35 cellular contexts compared by ENCODE assay signal in genomic region chr13:96934889-96935490, GRCh38. TPM values are rescaled to one million over a fixed set of nuclear protein-coding genes. Genes with fewer than 3 reads are reported as not detected.
"Had no signal": no experiment of that assay in that cellular context is flagged by ENCODE, and none has a peak within 500 bp of the region (broad histone marks: within the 10 kb centered on the region; RNA-seq: fewer than 3 reads in every experiment).

No MANE protein-coding gene starts in this region.

- H3K27ac ChIP-seq: adrenal gland, cardiac muscle cell, coronary artery, gastroesophageal sphincter, left lung, lower lobe of right lung, neural progenitor cell, right atrium auricular region, stomach, thyroid gland, upper lobe of right lung had no signal

- H3K4me1 ChIP-seq: adrenal gland, gastroesophageal sphincter, left lung, lower lobe of right lung, right atrium auricular region, stomach, thyroid gland, upper lobe of right lung had no signal

- H3K36me3 ChIP-seq: adrenal gland, cardiac muscle cell, gastroesophageal sphincter, left lung, lower lobe of right lung, neural progenitor cell, right atrium auricular region, stomach, thyroid gland, upper lobe of right lung had no signal

- H3K4me3 ChIP-seq: adrenal gland, cardiac muscle cell, coronary artery, dorsolateral prefrontal cortex, gastroesophageal sphincter, left lung, lower lobe of right lung, neural progenitor cell, right atrium auricular region, smooth muscle cell, stomach, thyroid gland, upper lobe of right lung had no signal

- H3K27me3 ChIP-seq: adrenal gland, cardiac muscle cell, dorsolateral prefrontal cortex, gastroesophageal sphincter, left lung, neural progenitor cell, right atrium auricular region, stomach, thyroid gland, upper lobe of right lung had no signal

- DNase-seq: activated CD4-positive, alpha-beta memory T cell treated with anti-CD3 and anti-CD28 coated beads for 36 hours; activated CD4-positive, alpha-beta T cell treated with anti-CD3 and anti-CD28 coated beads, Interleukin-2, amount 10 ng/mL, durations not matched to agents 24 days and 14 days; activated CD4-positive, CD25-positive, alpha-beta regulatory T cell treated with anti-CD3 and anti-CD28 coated beads, Interleukin-2, amount 50 U/mL, for 72 hours; activated CD8-positive, alpha-beta memory T cell treated with anti-CD3 and anti-CD28 coated beads, Interleukin-2, amount 50 U/mL, for 4 hours; activated effector memory CD4-positive, alpha-beta T cell treated with anti-CD3 and anti-CD28 coated beads, Interleukin-2, amount 50 U/mL, for 16 hours; activated naive CD4-positive, alpha-beta T cell treated with anti-CD3 and anti-CD28 coated beads for 36 hours; activated naive CD8-positive, alpha-beta T cell treated with anti-CD3 and anti-CD28 coated beads for 36 hours; activated T-cell treated with anti-CD3 and anti-CD28 coated beads, Interleukin-2, amount 50 U/mL, for 1 hour; adrenal gland; aorta; dorsolateral prefrontal cortex; effector memory CD8-positive, alpha-beta T cell; hypothalamus; immature natural killer cell; left lung; lower lobe of right lung; mesenchymal stem cell; natural killer cell; stimulated activated CD4-positive, alpha-beta T cell treated with anti-CD3 and anti-CD28 coated beads, Interleukin-1b, Interleukin-23, amount 100 ng/mL, for 48 hours; stimulated activated naive B cell treated with anti-CD40 and anti-IgM and Interleukin-4, amounts not matched to agents 10 μg/mL and 1 μg/mL and 100 μg/mL, for 72 hours; stomach; upper lobe of right lung had no signal

- H3K9me3 ChIP-seq: adrenal gland, gastroesophageal sphincter, left lung, lower lobe of right lung, right atrium auricular region, stomach, thyroid gland, upper lobe of right lung had no signal

RNA-seq across cellular contexts. Expression of gene OXGR1, which starts 59.3 kb away (rescaled TPM):
- total RNA-seq: activated CD4-positive, alpha-beta memory T cell treated with anti-CD3 and anti-CD28 coated beads for 36 hours; activated CD4-positive, alpha-beta T cell treated with anti-CD3 and anti-CD28 coated beads, Interleukin-2, amount 10 ng/mL, durations not matched to agents 24 days and 14 days; activated CD8-positive, alpha-beta memory T cell treated with anti-CD3 and anti-CD28 coated beads for 36 hours; activated naive CD4-positive, alpha-beta T cell treated with anti-CD3 and anti-CD28 coated beads for 36 hours; activated naive CD8-positive, alpha-beta T cell treated with anti-CD3 and anti-CD28 coated beads for 36 hours; activated T-helper 1 cell treated with anti-CD3 and anti-CD28 coated beads, Interleukin-12 subunit alpha, Interleukin-12 subunit beta, Interleukin-2, Interleukin-4 antibody, amounts not matched to agents 30 ng/mL and 10 ng/mL and 1 ng/mL, durations not matched to agents 14 hours and 24 hours and 36 hours; adrenal gland; cardiac muscle cell; fibroblast of lung; fibroblast of villous mesenchyme; kidney epithelial cell; natural killer cell; pulmonary artery endothelial cell had no signal
